ENCODE assay signal across 8 cellular contexts in the genomic region with DNA sequence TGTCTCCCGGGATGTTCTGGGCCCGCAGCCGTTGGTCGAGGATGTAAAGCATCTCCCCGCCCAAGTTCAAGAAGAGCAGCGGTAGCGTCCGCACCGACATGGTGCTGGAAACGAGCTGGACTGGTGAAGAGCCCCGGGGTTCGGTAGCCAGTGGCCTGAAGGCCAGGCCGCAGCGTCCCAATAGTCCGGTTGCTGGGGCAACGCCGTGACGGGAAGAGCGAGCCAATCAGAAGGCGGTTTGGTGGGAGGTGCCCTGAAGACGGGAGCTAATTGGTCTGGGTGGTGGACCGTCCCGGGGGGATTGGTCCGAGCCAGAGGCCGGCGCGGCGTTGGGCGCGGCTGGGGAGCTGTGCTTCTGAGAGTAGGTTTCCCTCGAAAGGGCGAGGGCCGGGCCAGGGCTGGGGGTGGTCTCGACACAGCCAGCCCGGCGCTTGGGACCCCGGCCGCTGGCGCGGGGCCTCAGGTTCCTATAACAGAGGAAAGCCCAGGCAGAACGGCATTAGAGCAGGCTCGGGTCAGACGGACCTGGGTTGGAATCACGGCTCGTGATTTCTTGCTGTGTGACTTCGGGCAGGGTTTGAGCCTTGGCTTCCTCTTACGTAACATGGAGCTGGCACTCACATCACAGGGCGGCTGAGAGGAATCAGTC. TPM values are rescaled to one million over a fixed set of nuclear protein-coding genes. Genes with fewer than 3 reads are reported as not detected.
DNase-seq lines count a peak whose midpoint lies in the region; ATAC-seq, FAIRE-seq and TF ChIP-seq lines count a peak whose summit lies in the region.

A gene with protein sequence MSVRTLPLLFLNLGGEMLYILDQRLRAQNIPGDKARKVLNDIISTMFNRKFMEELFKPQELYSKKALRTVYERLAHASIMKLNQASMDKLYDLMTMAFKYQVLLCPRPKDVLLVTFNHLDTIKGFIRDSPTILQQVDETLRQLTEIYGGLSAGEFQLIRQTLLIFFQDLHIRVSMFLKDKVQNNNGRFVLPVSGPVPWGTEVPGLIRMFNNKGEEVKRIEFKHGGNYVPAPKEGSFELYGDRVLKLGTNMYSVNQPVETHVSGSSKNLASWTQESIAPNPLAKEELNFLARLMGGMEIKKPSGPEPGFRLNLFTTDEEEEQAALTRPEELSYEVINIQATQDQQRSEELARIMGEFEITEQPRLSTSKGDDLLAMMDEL (minus strand): TSS at position 182 of the 649 bp plus-strand sequence. CDS start 82 bp downstream, at position 100.

- peak; percentile 96 for ATAC-seq in GM18861 (IDR thresholded peaks at IDR 0.05; ENCODE audit: unreplicated experiment)
- ATAC-seq in HG03097 (IDR thresholded peaks at IDR 0.05; ENCODE audit: low FRiP score, unreplicated experiment), result peak; percentile 95

- WGBS in smooth muscle cell (ENCODE audit: low lambda C conversion rate), result 5% methylated on average over 44 of the region's 48 CpGs

- TF ChIP-seq CTCF in smooth muscle cell (IDR thresholded peaks at IDR 0.05; ENCODE audit: borderline replicate concordance, insufficient read depth, poor library complexity, severe bottlenecking), result no peak

- peak within 1 kb of the TSS; percentile 82 for H2AFZ ChIP-seq in smooth muscle cell (ENCODE audit: low read depth)

- no peaks in the 10 kb centered on the region for H3K27me3 ChIP-seq in smooth muscle cell (ENCODE audit: low read depth)

- no peaks in the 10 kb centered on the region for H3F3A ChIP-seq in smooth muscle cell (ENCODE audit: low read depth)

- DNase-seq in NCI-H2171 treated with DMSO at 0.1 percent for 48 hours (lab: John Stamatoyannopoulos, UW) (peak; percentile 95), immature natural killer cell (peak; percentile 89 to 90 (median 90)), smooth muscle cell (lab: John Stamatoyannopoulos, UW; ENCODE audit: unreplicated experiment) (peak; percentile 77)
- peak; percentile 60 to 73 (median 65) for DNase-seq in activated CD4-positive, CD25-positive, alpha-beta regulatory T cell (lab: John Stamatoyannopoulos, UW)
- peak; percentile 82 for DNase-seq in central memory CD4-positive, alpha-beta T cell

- H3K4me3 Mint-ChIP-seq in immature natural killer cell, result peak within 1 kb of the TSS; percentile 86 to 94 (median 87)

- peak within 1 kb of the TSS; percentile 93 for H3K27ac ChIP-seq in smooth muscle cell (ENCODE audit: low read depth)

- no peaks in the 10 kb centered on the region for H3K9me3 ChIP-seq in smooth muscle cell (replicated peaks; ENCODE audit: low read depth)

- H4K20me1 ChIP-seq in smooth muscle cell (ENCODE audit: low read depth), result no peaks in the 10 kb centered on the region

- peak within 1 kb of the TSS; percentile 93 for H3K9ac ChIP-seq in smooth muscle cell (ENCODE audit: low read depth)

- peaks cover 19 to 20% of the 10 kb centered on the region in 2 donors for H3K4me1 Mint-ChIP-seq in immature natural killer cell

- FAIRE-seq in A204.1 (lab: Jason Lieb, UNC), result peak; percentile 92

- H3K79me2 ChIP-seq in smooth muscle cell (ENCODE audit: low read depth), result no peaks in the 10 kb centered on the region

- H3K4me2 ChIP-seq in smooth muscle cell, result peak within 1 kb of the TSS; percentile 87

- H3K9me3 Mint-ChIP-seq in immature natural killer cell, result no peaks in the 10 kb centered on the region

- H3K4me1 ChIP-seq in smooth muscle cell (ENCODE audit: low read depth), result no peaks in the 10 kb centered on the region

- peaks cover 2% of the 10 kb centered on the region for H3K36me3 ChIP-seq in smooth muscle cell (ENCODE audit: low read depth)

- peak within 1 kb of the TSS; percentile 68 for H3K4me3 ChIP-seq in smooth muscle cell

- peak within 1 kb of the TSS; percentile 87 to 96 (median 93) for H3K27ac Mint-ChIP-seq in immature natural killer cell

- peaks cover 2 to 7% (median 7%) of the 10 kb centered on the region in 3 donors for H3K36me3 Mint-ChIP-seq in immature natural killer cell

- H3K27me3 Mint-ChIP-seq in immature natural killer cell (ENCODE audit: low read depth in 3 of 3), result peaks cover 8 to 11% (median 11%) of the 10 kb centered on the region in 3 donors

RNA-seq across cellular contexts. Expression of the gene that starts here (rescaled TPM):
- 1 to 10 TPM in 1 of 3 donors, not detected in 2; 2.7 TPM for polyA plus RNA-seq in immature natural killer cell
- total RNA-seq in smooth muscle cell, result 6.0 and 13.5 TPM in 2 replicates
- 10.7 and 11.2 TPM in 2 replicates for polyA plus RNA-seq in smooth muscle cell

Comparison
In these comparisons a context has a peak if more than half of its experiments do, and no peak if none do; other contexts are left out.
1. Peak in every context shown above with its lines: DNase-seq, ATAC-seq, H3K4me3 ChIP-seq and H3K27ac ChIP-seq.